10 cellular contexts compared by ENCODE assay signal in genomic region chr10:51743146-51743545, GRCh38. TPM values are rescaled to one million over a fixed set of nuclear protein-coding genes. Genes with fewer than 3 reads are reported as not detected.
DNase-seq lines count a peak whose midpoint lies in the region; ATAC-seq and TF ChIP-seq lines count a peak whose summit lies in the region.
"Had no signal": no experiment of that assay in that cellular context is flagged by ENCODE, and none has a peak within 500 bp of the region (broad histone marks: within the 10 kb centered on the region; RNA-seq: fewer than 3 reads in every experiment).

No MANE protein-coding gene starts in this region.

- H3K4me3 ChIP-seq in choroid plexus epithelial cell (ENCODE audit: low read depth, low read length) (no peak overlapping the region), esophagus squamous epithelium (no peak overlapping the region)

- no peak overlapping the region for H3K27ac ChIP-seq in esophagus squamous epithelium

- ATAC-seq in GM19467 (IDR thresholded peaks at IDR 0.05; ENCODE audit: unreplicated experiment) (peak; percentile 93), HG03103 (IDR thresholded peaks at IDR 0.05; ENCODE audit: low read depth, unreplicated experiment) (peak; percentile 92), GM19455 (IDR thresholded peaks at IDR 0.05; ENCODE audit: unreplicated experiment) (no peak)

- no peaks in the 10 kb centered on the region for H3K9me3 ChIP-seq in esophagus squamous epithelium

- 60 to 77% methylated on average over 6 of the region's 6 CpGs for WGBS in esophagus squamous epithelium, 2 donors

- H3K36me3 ChIP-seq in esophagus squamous epithelium: no peaks in the 10 kb centered on the region

- TF ChIP-seq CTCF in choroid plexus epithelial cell (conservative IDR thresholded peaks at IDR 0.05; ENCODE audit: low read depth, low read length): no peak
- TF ChIP-seq CTCF in esophagus squamous epithelium (IDR thresholded peaks at IDR 0.05): no peak

- TF ChIP-seq POLR2A in esophagus squamous epithelium (IDR thresholded peaks at IDR 0.05): no peak

- no peaks in the 10 kb centered on the region for H3K27me3 ChIP-seq in esophagus squamous epithelium

- intact Hi-C loops in esophagus squamous epithelium (cut with DNase I): no loop called here

- DNase-seq in GM03348 (ENCODE audit: low spot score) (peak; percentile 46), choroid plexus epithelial cell (ENCODE audit: low read depth) (peak; percentile 6), esophagus squamous epithelium (lab: John Stamatoyannopoulos, UW) (no peak), activated gamma-delta T cell treated with Interleukin-2 at 50 U/mL for 16 hours (no peak)
- DNase-seq in activated CD4-positive, alpha-beta T cell treated with anti-CD3 and anti-CD28 coated beads for 48 hours: no peak
- DNase-seq: activated CD4-positive, alpha-beta T cell treated with anti-CD3 and anti-CD28 coated beads, Interleukin-2, amount 50 U/mL, for 4 hours; DMS153 had no signal

- H3K4me1 ChIP-seq in esophagus squamous epithelium: no peaks in the 10 kb centered on the region

RNA-seq across cellular contexts. Expression of gene CSTF2T, which starts 43.8 kb away (rescaled TPM):
- total RNA-seq in esophagus squamous epithelium: 10 to 100 TPM in 3 of 4 donors, 1 to 10 TPM in 1; 8.1 to 15.3 (median 12.6) TPM

Comparison
In these comparisons a context has a peak if more than half of its experiments do, and no peak if none do; other contexts are left out.
1. DNase-seq: peak in GM03348 (single experiment) and choroid plexus epithelial cell (single experiment); none in esophagus squamous epithelium (single experiment), activated gamma-delta T cell treated with Interleukin-2 at 50 U/mL for 16 hours (single experiment) and activated CD4-positive, alpha-beta T cell treated with anti-CD3 and anti-CD28 coated beads for 48 hours (single experiment).